8 cellular contexts compared by ENCODE assay signal in the genomic region with DNA sequence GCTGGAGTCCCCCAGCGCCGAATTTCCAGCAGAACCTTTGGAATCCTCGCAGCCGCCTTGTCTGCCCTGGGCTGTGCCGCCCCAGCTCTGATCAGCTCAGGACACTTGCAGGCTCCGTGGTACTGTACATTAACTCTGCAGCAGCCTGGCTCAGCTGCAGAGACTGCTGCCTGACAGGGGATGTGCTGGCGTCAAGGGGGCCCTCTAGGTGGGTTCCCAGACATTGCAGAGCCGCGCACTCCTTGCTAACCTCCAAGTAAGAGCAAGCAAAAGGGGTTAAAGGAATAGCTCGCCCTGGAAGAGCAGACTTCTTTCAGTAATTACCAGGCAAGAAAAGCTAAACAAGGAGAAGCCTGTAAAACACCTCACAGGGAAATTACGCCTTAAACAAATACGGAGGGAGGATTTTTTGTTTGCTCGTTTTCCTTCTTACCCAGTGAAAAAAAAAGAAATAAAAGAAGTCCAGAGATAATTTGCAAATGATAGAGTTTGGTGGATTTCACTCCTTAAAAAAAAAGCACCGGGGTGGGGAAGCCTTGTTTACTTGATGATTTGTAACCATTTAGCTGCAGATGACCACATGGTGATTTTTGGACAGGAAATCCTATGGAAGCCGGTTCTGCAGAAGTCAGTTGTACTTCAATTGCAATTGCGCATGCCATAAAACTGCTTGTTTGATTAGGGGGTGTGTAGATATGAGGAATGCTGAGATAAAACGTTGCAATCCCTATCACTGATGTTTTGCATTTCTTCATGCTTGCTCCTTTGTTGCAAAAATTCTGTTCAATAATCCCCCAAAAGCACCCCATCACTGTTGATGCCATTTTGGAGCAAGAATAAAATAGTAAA.
A peak's percentile ranks its signal among the peaks of the same experiment; 100 is the strongest.
DNase-seq lines count a peak whose midpoint lies in the region; ATAC-seq, FAIRE-seq and TF ChIP-seq lines count a peak whose summit lies in the region.

No MANE protein-coding gene starts in this region.

- under 1% methylated on average over 15 of the region's 17 CpGs for WGBS in A549 (ENCODE audit: missing lambda C conversion rate)
- 21% methylated on average over 17 of the region's 17 CpGs for WGBS in SK-N-SH (ENCODE audit: low lambda C conversion rate)
- 10 to 12% methylated on average over 9 to 12 of the region's 17 CpGs for WGBS in gastroesophageal sphincter (ENCODE audit: low coverage in 1 of 2), 2 donors

- H3K9ac ChIP-seq in HUES48 (ENCODE audit: low read depth, low read length) (no peak overlapping the region), SK-N-SH (no peak overlapping the region)

- no peaks in the 10 kb centered on the region for H4K20me1 ChIP-seq in SK-N-SH (ENCODE audit: insufficient read depth)

- H2AFZ ChIP-seq in SK-N-SH (ENCODE audit: low read depth): peak overlapping the region; percentile 90

- H3K9me3 ChIP-seq in A549 (no peaks in the 10 kb centered on the region), HUES48 (ENCODE audit: control insufficient read depth, insufficient read depth, low read length) (no peaks in the 10 kb centered on the region), SK-N-SH (no peaks in the 10 kb centered on the region), gastroesophageal sphincter (no peaks in the 10 kb centered on the region)

- DNase-seq in A549 (ENCODE audit: low read depth in 1 of 2, low spot score in 1 of 2) (peak; percentile 39 to 92), SK-N-SH (peak; percentile 77), occipital lobe (lab: John Stamatoyannopoulos, UW) (peak; percentile 84)
- DNase-seq in activated T-cell treated with anti-CD3 and anti-CD28 coated beads, Interleukin-2, amount 50 U/mL, for 48 hours: no peak
- DNase-seq in stimulated activated naive CD4-positive, alpha-beta T cell (lab: John Stamatoyannopoulos, UW): no peak

- TF ChIP-seq EP300 in A549 (IDR thresholded peaks at IDR 0.05) (peak; percentile 61 to 82; a peak in 4 of 5 replicates), SK-N-SH (IDR thresholded peaks at IDR 0.05; ENCODE audit: borderline replicate concordance in 1 of 2, low read depth in 1 of 2, low read length in 1 of 2) (no peak; a peak in 1 of 4 replicates), gastroesophageal sphincter (IDR thresholded peaks at IDR 0.05) (no peak)

- POLR2A ChIA-PET in A549 (lab: Yijun Ruan, JAX) (interaction anchor here (0.6 to 1.4 kb wide), 5 partner anchors 9 to 204 kb away, joined by 3 to 5 read pairs (median 3); no protein-coding TSS in a partner anchor), SK-N-SH (lab: Yijun Ruan, JAX) (interaction anchor here (0.6 to 0.7 kb wide), 2 partner anchors 24 to 1005 kb away, joined by 4 to 6 read pairs; partner anchors contain the start of gene RAB3C)

- H3K4me1 ChIP-seq in A549 (peaks cover 49% of the 10 kb centered on the region), HUES48 (ENCODE audit: control insufficient read depth, insufficient read depth, low read length) (peaks cover 48% of the 10 kb centered on the region), SK-N-SH (ENCODE audit: control insufficient read depth in 1 of 2, insufficient read depth in 2 of 2, low read depth in 1 of 2, low read length in 1 of 2) (peaks cover 0 to 16% of the 10 kb centered on the region in 2 experiments; a peak in 3 of 4 replicates), gastroesophageal sphincter (peaks cover 0 to 19% (median 0%) of the 10 kb centered on the region in 3 donors)

- H3K36me3 ChIP-seq in HUES48 (ENCODE audit: control insufficient read depth, insufficient read depth, low read length) (no peaks in the 10 kb centered on the region), SK-N-SH (replicated peaks in 1 of 2; ENCODE audit: control insufficient read depth in 1 of 2, insufficient read depth in 2 of 2, low read length in 1 of 2) (no peaks in the 10 kb centered on the region), gastroesophageal sphincter (no peaks in the 10 kb centered on the region)

- TF ChIP-seq POLR2A in A549 (IDR thresholded peaks at IDR 0.05; ENCODE audit: low read length) (peak; percentile 63), gastroesophageal sphincter (IDR thresholded peaks at IDR 0.05) (no peak)

- TF ChIP-seq RAD21 in A549 (conservative IDR thresholded peaks at IDR 0.05 in 1 of 2, IDR thresholded peaks at IDR 0.05 in 1 of 2) (peak; percentile 57 to 60), SK-N-SH (IDR thresholded peaks at IDR 0.05; ENCODE audit: low read length) (peak; percentile 60)

- H3K9me2 ChIP-seq in SK-N-SH: no peaks in the 10 kb centered on the region

- CTCF ChIA-PET in A549 (lab: Yijun Ruan, JAX) (interaction anchor here (0.7 to 1.5 kb wide), 11 partner anchors 11 to 213 kb away, joined by 3 to 8 read pairs (median 3); no protein-coding TSS in a partner anchor), SK-N-SH (lab: Yijun Ruan, JAX) (interaction anchor here (0.6 to 2.3 kb wide), 11 partner anchors 10 to 1372 kb away, joined by 3 to 19 read pairs (median 4); no protein-coding TSS in a partner anchor)

- H3K79me2 ChIP-seq in SK-N-SH (ENCODE audit: insufficient read depth): no peaks in the 10 kb centered on the region

- TF ChIP-seq CTCF in A549 (IDR thresholded peaks at IDR 0.05) (peak; percentile 35; the same call in 2 of the 3 replicates), SK-N-SH (IDR thresholded peaks at IDR 0.05) (peak; percentile 29; the same call in 1 of the 2 replicates), gastroesophageal sphincter (IDR thresholded peaks at IDR 0.05) (no peak)

- ATAC-seq in A549 (peak; percentile 89), gastroesophageal sphincter (peak; percentile 39), HG03108 (IDR thresholded peaks at IDR 0.05; ENCODE audit: unreplicated experiment) (no peak)

- peak; percentile 98 for FAIRE-seq in A549 (lab: Jason Lieb, UNC)

- no peaks in the 10 kb centered on the region for H3K27me3 ChIP-seq in HUES48 (ENCODE audit: control insufficient read depth, insufficient read depth, low read length)
- H3K27me3 ChIP-seq in SK-N-SH (ENCODE audit: insufficient read depth): no peaks in the 10 kb centered on the region
- no peaks in the 10 kb centered on the region for H3K27me3 ChIP-seq in gastroesophageal sphincter

- peak overlapping the region; percentile 63 for H3K4me3 ChIP-seq in A549
- peak overlapping the region; percentile 4; the same call in 1 of the 2 replicates for H3K4me3 ChIP-seq in HUES48 (ENCODE audit: low read depth, low read length)
- peak overlapping the region; percentile 43 to 60 for H3K4me3 ChIP-seq in SK-N-SH (ENCODE audit: low read depth in 2 of 2, low read length in 1 of 2)
- peak overlapping the region in 1 of 2 donors; percentile 38 for H3K4me3 ChIP-seq in gastroesophageal sphincter

- H3K27ac ChIP-seq in A549 (peak overlapping the region; percentile 89 to 91), HUES48 (ENCODE audit: low read depth, low read length) (peak overlapping the region; percentile 34), SK-N-SH (ENCODE audit: low read depth in 2 of 2, low read length in 1 of 2) (peak overlapping the region in 1 of 2 experiments; percentile 69; a peak in 1 of 4 replicates), gastroesophageal sphincter (no peak overlapping the region)

- H3K4me2 ChIP-seq in A549 (peak overlapping the region; percentile 86), SK-N-SH (peak overlapping the region; percentile 92)

- peaks cover 7% of the 10 kb centered on the region for H3F3A ChIP-seq in SK-N-SH (replicated peaks; ENCODE audit: insufficient read depth)

TF ChIP-seq in A549, 52 proteins besides CTCF, POLR2A, EP300 and RAD21 (continues in another document):
- TF ChIP-seq ESRRA (IDR thresholded peaks at IDR 0.05; ENCODE audit: borderline replicate concordance, low read length) (no peak), NFE2L2 (conservative IDR thresholded peaks at IDR 0.05; ENCODE audit: low read length) (no peak), FOSB (CRISPR knock-in tag; IDR thresholded peaks at IDR 0.05) (no peak), TP53 (CRISPR knock-in tag; IDR thresholded peaks at IDR 0.05) (no peak), ZFP36 (IDR thresholded peaks at IDR 0.05; ENCODE audit: borderline replicate concordance, partially characterized antibody) (no peak), EHF (CRISPR knock-in tag; IDR thresholded peaks at IDR 0.05) (no peak), POLR2AphosphoS2 (conservative IDR thresholded peaks at IDR 0.05; ENCODE audit: low read length) (no peak), RFX5 (IDR thresholded peaks at IDR 0.05) (no peak)
- TF ChIP-seq, protein P1, sequence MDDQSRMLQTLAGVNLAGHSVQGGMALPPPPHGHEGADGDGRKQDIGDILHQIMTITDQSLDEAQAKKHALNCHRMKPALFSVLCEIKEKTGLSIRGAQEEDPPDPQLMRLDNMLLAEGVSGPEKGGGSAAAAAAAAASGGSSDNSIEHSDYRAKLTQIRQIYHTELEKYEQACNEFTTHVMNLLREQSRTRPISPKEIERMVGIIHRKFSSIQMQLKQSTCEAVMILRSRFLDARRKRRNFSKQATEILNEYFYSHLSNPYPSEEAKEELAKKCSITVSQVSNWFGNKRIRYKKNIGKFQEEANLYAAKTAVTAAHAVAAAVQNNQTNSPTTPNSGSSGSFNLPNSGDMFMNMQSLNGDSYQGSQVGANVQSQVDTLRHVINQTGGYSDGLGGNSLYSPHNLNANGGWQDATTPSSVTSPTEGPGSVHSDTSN (IDR thresholded peaks at IDR 0.05): no peak

TF ChIP-seq in SK-N-SH, 30 proteins besides CTCF, POLR2A, EP300 and RAD21 (continues in another document):
- TF ChIP-seq FOSL2 (IDR thresholded peaks at IDR 0.05; ENCODE audit: borderline replicate concordance, low read depth): peak; percentile 20; the same call in 1 of the 2 replicates
- peak; percentile 19; the same call in 1 of the 2 replicates for TF ChIP-seq TCF12 (IDR thresholded peaks at IDR 0.05)
- TF ChIP-seq SMC3 (IDR thresholded peaks at IDR 0.05; ENCODE audit: low read depth, low read length): peak; percentile 32; the same call in 1 of the 2 replicates
- 0 out of 2 replicates have a peak, but pooled peaks have one; percentile 24 for TF ChIP-seq MEF2A (IDR thresholded peaks at IDR 0.05; ENCODE audit: borderline replicate concordance, low read depth)
- TF ChIP-seq, protein P2, sequence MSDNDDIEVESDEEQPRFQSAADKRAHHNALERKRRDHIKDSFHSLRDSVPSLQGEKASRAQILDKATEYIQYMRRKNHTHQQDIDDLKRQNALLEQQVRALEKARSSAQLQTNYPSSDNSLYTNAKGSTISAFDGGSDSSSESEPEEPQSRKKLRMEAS (IDR thresholded peaks at IDR 0.05; ENCODE audit: low read depth): peak; percentile 52; the same call in 1 of the 2 replicates
- TF ChIP-seq, protein P3, sequence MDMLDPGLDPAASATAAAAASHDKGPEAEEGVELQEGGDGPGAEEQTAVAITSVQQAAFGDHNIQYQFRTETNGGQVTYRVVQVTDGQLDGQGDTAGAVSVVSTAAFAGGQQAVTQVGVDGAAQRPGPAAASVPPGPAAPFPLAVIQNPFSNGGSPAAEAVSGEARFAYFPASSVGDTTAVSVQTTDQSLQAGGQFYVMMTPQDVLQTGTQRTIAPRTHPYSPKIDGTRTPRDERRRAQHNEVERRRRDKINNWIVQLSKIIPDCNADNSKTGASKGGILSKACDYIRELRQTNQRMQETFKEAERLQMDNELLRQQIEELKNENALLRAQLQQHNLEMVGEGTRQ (IDR thresholded peaks at IDR 0.05; ENCODE audit: borderline replicate concordance, low read depth, low read length): no peak
- TF ChIP-seq ELF1 (IDR thresholded peaks at IDR 0.05): no peak
- no peak for TF ChIP-seq NRF1 (IDR thresholded peaks at IDR 0.05; ENCODE audit: low read depth, low read length)
- TF ChIP-seq RCOR1 (IDR thresholded peaks at IDR 0.05; ENCODE audit: low read length): 0 out of 2 replicates have a peak, but pooled peaks have one; percentile 54

Comparison
In these comparisons a context has a peak if more than half of its experiments do, and no peak if none do; other contexts are left out.
1. DNase-seq: peak in A549 (2 of 2), SK-N-SH (single experiment) and occipital lobe (single experiment); none in activated T-cell treated with anti-CD3 and anti-CD28 coated beads, Interleukin-2, amount 50 U/mL, for 48 hours (0 of 2) and stimulated activated naive CD4-positive, alpha-beta T cell (0 of 6).
2. H3K27ac ChIP-seq: peak in A549 (2 of 2) and HUES48 (single experiment); none in gastroesophageal sphincter (0 of 4).
3. CTCF ChIP-seq: peak in A549 (single experiment) and SK-N-SH (single experiment); none in gastroesophageal sphincter (0 of 4).